In the genomic region with DNA sequence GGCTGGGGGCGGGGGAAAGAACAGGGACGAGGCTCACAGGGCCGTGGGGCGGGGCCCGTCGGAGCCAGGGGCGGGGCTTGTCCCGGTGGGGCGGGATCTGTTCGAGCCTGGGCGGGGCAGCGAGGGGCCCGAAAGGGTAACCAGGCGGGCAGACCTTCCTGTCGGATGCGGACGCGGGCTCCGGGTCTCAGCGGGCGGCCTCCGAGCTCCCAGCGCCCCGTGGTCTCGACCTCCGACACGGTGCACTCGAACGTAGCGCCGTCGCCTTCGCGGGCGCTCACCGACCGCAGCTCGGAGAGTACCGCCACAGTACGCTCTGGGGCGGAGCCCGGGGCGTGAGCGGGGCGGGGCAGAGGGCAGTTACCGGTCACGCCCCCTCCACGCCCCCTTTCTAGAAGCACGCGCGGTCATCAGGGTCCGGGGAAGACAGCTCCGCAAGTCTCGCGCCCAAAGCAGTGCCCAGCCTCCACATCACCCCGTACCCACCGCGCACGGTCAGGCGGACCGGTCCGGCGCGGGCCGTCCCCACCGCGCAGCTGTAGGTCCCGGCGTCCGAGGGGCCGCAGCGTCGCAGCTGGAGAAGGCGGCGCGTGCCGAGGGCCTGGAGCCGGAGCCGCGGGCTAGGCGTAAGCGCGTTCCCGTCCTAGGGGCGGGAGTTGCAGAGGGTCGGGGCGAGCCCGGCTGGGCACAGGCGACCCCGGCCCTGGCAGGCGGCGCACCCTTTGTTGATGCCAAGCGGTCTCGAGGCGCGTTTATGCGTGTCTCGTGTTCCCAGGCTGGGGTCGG, we compare ENCODE assay signal across 8 cellular contexts. TPM values are rescaled to one million over a fixed set of nuclear protein-coding genes. Genes with fewer than 3 reads are reported as not detected.
A peak's percentile ranks its signal among the peaks of the same experiment; 100 is the strongest.
DNase-seq lines count a peak whose midpoint lies in the region; ATAC-seq and TF ChIP-seq lines count a peak whose summit lies in the region.

No MANE protein-coding gene starts in this region.

- H3K4me1 Mint-ChIP-seq in naive thymus-derived CD4-positive, alpha-beta T cell, result peaks cover 5 to 20% (median 8%) of the 10 kb centered on the region in 7 donors

- TF ChIP-seq CTCF in fibroblast of lung (conservative IDR thresholded peaks at IDR 0.05 in 1 of 2, IDR thresholded peaks at IDR 0.05 in 1 of 2; ENCODE audit: low read depth in 1 of 2, low read length in 2 of 2), result no peak

- no peaks in the 10 kb centered on the region for H3K36me3 ChIP-seq in fibroblast of lung (ENCODE audit: control insufficient read depth, insufficient read depth, low read length)
- no peaks in the 10 kb centered on the region for H3K36me3 ChIP-seq in naive thymus-derived CD4-positive, alpha-beta T cell (ENCODE audit: control insufficient read depth in 2 of 3, insufficient read depth in 3 of 3, low read length in 3 of 3)

- H3K4me3 Mint-ChIP-seq in naive thymus-derived CD4-positive, alpha-beta T cell, result peak overlapping the region; percentile 60 to 85 (median 78)

- peaks cover 6% of the 10 kb centered on the region for H3K27me3 ChIP-seq in fibroblast of lung (ENCODE audit: control insufficient read depth, insufficient read depth, low read length)
- peaks cover 3 to 17% of the 10 kb centered on the region in 2 donors for H3K27me3 ChIP-seq in naive thymus-derived CD4-positive, alpha-beta T cell (ENCODE audit: control insufficient read depth in 2 of 2, insufficient read depth in 2 of 2, low read length in 2 of 2)

- H3K36me3 Mint-ChIP-seq in naive thymus-derived CD4-positive, alpha-beta T cell, result no peaks in the 10 kb centered on the region

- H3K27me3 Mint-ChIP-seq in naive thymus-derived CD4-positive, alpha-beta T cell, result peaks cover 0 to 48% (median 33%) of the 10 kb centered on the region in 5 donors

- peak overlapping the region; percentile 42 to 70 (median 58) for H3K4me3 ChIP-seq in fibroblast of lung (replicated peaks in 1 of 4; ENCODE audit: control extremely low read depth in 1 of 4, insufficient read depth in 1 of 4, low read depth in 3 of 4, low read length in 4 of 4)
- peak overlapping the region; percentile 57 for H3K4me3 ChIP-seq in naive thymus-derived CD4-positive, alpha-beta T cell (ENCODE audit: low read length)

- H3K4me2 ChIP-seq in fibroblast of lung (ENCODE audit: extremely low read depth, insufficient read depth, low read length), result peak overlapping the region; percentile 87

- intact Hi-C loops in naive thymus-derived CD4-positive, alpha-beta T cell (cut with micrococcal nuclease), result loop anchor here (1.0 to 2.0 kb wide), 4 partner anchors 9 to 54 kb away; partner anchors contain the start of genes CHPF (in 2 of the 2), GMPPA (in 2 of the 2) and STK11IP (in 2 of the 2)

- DNase-seq in CD1c-positive myeloid dendritic cell (ENCODE audit: extremely low spot score), result peak; percentile 83
- DNase-seq in OCI-M1 (lab: John Stamatoyannopoulos, UW), result peak; percentile 92
- peak; percentile 52 for DNase-seq in activated T-helper 1 cell treated with Interleukin-2 at 50 U/mL for 16 hours (ENCODE audit: low read depth)
- peak; percentile 73 to 74 for DNase-seq in fibroblast of lung (ENCODE audit: low read depth in 2 of 2)
- DNase-seq in naive thymus-derived CD4-positive, alpha-beta T cell, result peak; percentile 62 to 89 (median 73)
- peak; percentile 50 to 73 for DNase-seq in stimulated activated CD8-positive, alpha-beta memory T cell treated with anti-CD3 and anti-CD28 coated beads, Interleukin-7, amount 100 ng/mL, for 4 hours (ENCODE audit: low read depth in 2 of 2)

- POLR2A ChIA-PET in naive thymus-derived CD4-positive, alpha-beta T cell (lab: Charles Lee), result interaction anchor here (0.6 to 1.6 kb wide), 4 partner anchors 9 to 101 kb away, joined by 3 to 6 read pairs (median 4); partner anchors contain the start of genes CHPF and TMEM198

- H3K9ac ChIP-seq in fibroblast of lung (ENCODE audit: insufficient read depth, low read length), result no peak overlapping the region

- H3K79me2 ChIP-seq in fibroblast of lung (ENCODE audit: control insufficient read depth, insufficient read depth, low read length), result no peaks in the 10 kb centered on the region

- peak overlapping the region; percentile 90 for H2AFZ ChIP-seq in fibroblast of lung (ENCODE audit: low read length)

- peak overlapping the region in 3 of 9 donors; percentile 14 to 59 (median 48) for H3K27ac Mint-ChIP-seq in naive thymus-derived CD4-positive, alpha-beta T cell

- H3K4me1 ChIP-seq in fibroblast of lung (ENCODE audit: control insufficient read depth, extremely low read depth, insufficient read depth, low read length), result peaks cover 3% of the 10 kb centered on the region
- peaks cover 5 to 13% of the 10 kb centered on the region in 2 donors for H3K4me1 ChIP-seq in naive thymus-derived CD4-positive, alpha-beta T cell (ENCODE audit: control insufficient read depth in 2 of 2, insufficient read depth in 2 of 2, low read length in 2 of 2)

- H3K27ac ChIP-seq in fibroblast of lung (ENCODE audit: insufficient read depth, low read length), result no peak overlapping the region
- no peak overlapping the region for H3K27ac ChIP-seq in naive thymus-derived CD4-positive, alpha-beta T cell (ENCODE audit: low read depth, low read length)

- no peaks in the 10 kb centered on the region for H3K9me3 ChIP-seq in fibroblast of lung (ENCODE audit: control insufficient read depth, insufficient read depth, low read depth, low read length)
- H3K9me3 ChIP-seq in naive thymus-derived CD4-positive, alpha-beta T cell (ENCODE audit: control insufficient read depth in 2 of 3, low read length in 3 of 3), result no peaks in the 10 kb centered on the region

- no peaks in the 10 kb centered on the region for H3K9me3 Mint-ChIP-seq in naive thymus-derived CD4-positive, alpha-beta T cell

- CTCF ChIA-PET in naive thymus-derived CD4-positive, alpha-beta T cell (lab: Charles Lee), result no interaction called here

- H4K20me1 ChIP-seq in fibroblast of lung (ENCODE audit: control insufficient read depth, extremely low read depth, insufficient read depth, low read length), result no peaks in the 10 kb centered on the region

- ATAC-seq in GM19452 (IDR thresholded peaks at IDR 0.05; ENCODE audit: unreplicated experiment) (peak; percentile 93), HG03521 (IDR thresholded peaks at IDR 0.05; ENCODE audit: unreplicated experiment) (peak; percentile 92)
- ATAC-seq in naive thymus-derived CD4-positive, alpha-beta T cell, result peak; percentile 94

RNA-seq across cellular contexts. Expression of gene TMEM198, which starts 8.7 kb away (rescaled TPM):
- total RNA-seq in fibroblast of lung, result 0.77 and 0.99 TPM in 2 replicates
- polyA plus RNA-seq in fibroblast of lung, result 0.49 and 0.70 TPM in 2 replicates
- polyA plus RNA-seq in fibroblast of lung (2012), result 0.80 and 1.1 TPM in 2 replicates
- polyA minus RNA-seq in fibroblast of lung (ENCODE audit: low replicate concordance), result 0.63 and 0.85 TPM in 2 replicates
- total RNA-seq in naive thymus-derived CD4-positive, alpha-beta T cell, result under 1 TPM in 4 of 5 experiments, not detected in 1; 0.45 to 0.69 (median 0.50) TPM
- not detected for polyA plus RNA-seq in naive thymus-derived CD4-positive, alpha-beta T cell

RNA-seq across cellular contexts. Expression of gene CHPF, which starts 9.0 kb away (rescaled TPM):
- 46.0 and 58.8 TPM in 2 replicates for total RNA-seq in fibroblast of lung
- 23.9 and 35.8 TPM in 2 replicates for polyA plus RNA-seq in fibroblast of lung
- polyA plus RNA-seq in fibroblast of lung (2012), result 54.1 and 68.7 TPM in 2 replicates
- polyA minus RNA-seq in fibroblast of lung (ENCODE audit: low replicate concordance), result 20.2 and 29.3 TPM in 2 replicates
- total RNA-seq in naive thymus-derived CD4-positive, alpha-beta T cell, result 10 to 100 TPM in 1 of 5 experiments, 1 to 10 TPM in 4; 4.3 to 15.3 (median 5.7) TPM
- 1 to 10 TPM; 4.1 to 7.8 TPM for polyA plus RNA-seq in naive thymus-derived CD4-positive, alpha-beta T cell

RNA-seq across cellular contexts. Expression of gene OBSL1, which starts 18.8 kb away (rescaled TPM):
- total RNA-seq in fibroblast of lung, result 28.7 and 34.4 TPM in 2 replicates
- polyA plus RNA-seq in fibroblast of lung, result 15.2 and 24.7 TPM in 2 replicates
- polyA plus RNA-seq in fibroblast of lung (2012), result 22.6 and 32.7 TPM in 2 replicates
- polyA minus RNA-seq in fibroblast of lung (ENCODE audit: low replicate concordance), result 41.1 and 60.3 TPM in 2 replicates
- total RNA-seq in naive thymus-derived CD4-positive, alpha-beta T cell, result 1 to 10 TPM in 2 of 5 experiments, under 1 TPM in 1, not detected in 2; 0.19 to 7.1 (median 4.0) TPM
- polyA plus RNA-seq in naive thymus-derived CD4-positive, alpha-beta T cell, result not detected

RNA-seq across cellular contexts. Expression of gene INHA, which starts 19.5 kb away (rescaled TPM):
- 0.26 and 0.50 TPM in 2 replicates for total RNA-seq in fibroblast of lung
- polyA plus RNA-seq in fibroblast of lung, result 0.07 and 0.15 TPM in 2 replicates
- polyA plus RNA-seq in fibroblast of lung (2012), result 0.09 TPM in 1 of 2 replicates, not detected in the other
- not detected in 2 replicates for polyA minus RNA-seq in fibroblast of lung (ENCODE audit: low replicate concordance)
- total RNA-seq in naive thymus-derived CD4-positive, alpha-beta T cell, result under 1 TPM in 1 of 5 experiments, not detected in 4; 0.21 TPM
- polyA plus RNA-seq in naive thymus-derived CD4-positive, alpha-beta T cell, result not detected

RNA-seq across cellular contexts. Expression of gene ASIC4, which starts 38.3 kb away (rescaled TPM):
- total RNA-seq in fibroblast of lung, result under 0.01 and 0.33 TPM in 2 replicates
- not detected in 2 replicates for polyA plus RNA-seq in fibroblast of lung
- polyA plus RNA-seq in fibroblast of lung (2012), result not detected in 2 replicates
- polyA minus RNA-seq in fibroblast of lung (ENCODE audit: low replicate concordance), result not detected in 2 replicates
- under 1 TPM in 4 of 5 experiments, not detected in 1; 0.12 to 0.49 (median 0.17) TPM for total RNA-seq in naive thymus-derived CD4-positive, alpha-beta T cell
- not detected for polyA plus RNA-seq in naive thymus-derived CD4-positive, alpha-beta T cell
